Comparison of ENCODE assay signal across 12 cellular contexts in the genomic region with DNA sequence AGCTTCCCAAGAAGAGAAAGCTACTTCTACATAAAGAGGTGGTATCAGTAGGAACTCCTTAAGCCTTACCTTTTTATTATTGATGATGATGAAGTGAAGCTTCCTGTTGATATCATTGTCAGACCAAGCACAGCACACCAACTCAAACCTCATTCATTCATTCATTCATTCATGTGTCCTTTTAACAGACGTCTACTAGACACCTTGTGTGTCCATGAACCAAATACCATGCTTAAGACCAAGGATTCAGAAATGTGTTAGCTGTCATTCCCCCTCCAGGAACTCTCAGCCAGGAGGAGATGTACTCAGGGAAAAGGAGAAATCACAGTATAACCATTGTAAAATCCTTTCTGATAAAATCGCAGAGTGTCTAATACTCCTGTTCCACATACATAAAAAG.
DNase-seq lines count a peak whose midpoint lies in the region; ATAC-seq, FAIRE-seq and TF ChIP-seq lines count a peak whose summit lies in the region.
"Had no signal": no experiment of that assay in that cellular context is flagged by ENCODE, and none has a peak within 500 bp of the region (broad histone marks: within the 10 kb centered on the region; RNA-seq: fewer than 3 reads in every experiment).

No MANE protein-coding gene starts in this region.

- H3K9ac ChIP-seq in HUES64 (ENCODE audit: low read depth, low read length) (no peak overlapping the region), muscle layer of colon (ENCODE audit: low read length) (no peak overlapping the region), subcutaneous abdominal adipose tissue (ENCODE audit: low read length in 5 of 5) (peak overlapping the region in 4 of 5 donors; percentile 57 to 73 (median 60))

- H3K36me3 ChIP-seq in HUES64 (ENCODE audit: insufficient read depth, low read length) (no peaks in the 10 kb centered on the region), muscle layer of colon (ENCODE audit: insufficient read depth, low read length) (no peaks in the 10 kb centered on the region), subcutaneous abdominal adipose tissue (ENCODE audit: control insufficient read depth in 5 of 5, insufficient read depth in 5 of 5, low read length in 5 of 5) (no peaks in the 10 kb centered on the region), MG63 (no peaks in the 10 kb centered on the region)

- no peak for ATAC-seq in HG03565 (IDR thresholded peaks at IDR 0.05; ENCODE audit: unreplicated experiment)
- ATAC-seq: activated naive CD4-positive, alpha-beta T cell treated with anti-CD3 and anti-CD28 coated beads, Interleukin-2, amount 50 U/mL, for 72 hours; T-cell had no signal

- H3K27ac ChIP-seq in HUES64 (ENCODE audit: low read depth, low read length) = peak overlapping the region; percentile 36
- peak overlapping the region; percentile 62 to 93 for H3K27ac ChIP-seq in coronary artery
- H3K27ac ChIP-seq in muscle layer of colon (ENCODE audit: low read depth, low read length) = peak overlapping the region; percentile 64
- H3K27ac ChIP-seq in subcutaneous abdominal adipose tissue (ENCODE audit: low read depth, low read length) = peak overlapping the region; percentile 95

- no peak for TF ChIP-seq CTCF in coronary artery (IDR thresholded peaks at IDR 0.05)

- H3K9me3 ChIP-seq in HUES64 (ENCODE audit: insufficient read depth, low read depth, low read length) = no peaks in the 10 kb centered on the region
- H3K9me3 ChIP-seq in muscle layer of colon (ENCODE audit: low read length) = no peaks in the 10 kb centered on the region
- H3K9me3 ChIP-seq in subcutaneous abdominal adipose tissue (ENCODE audit: control insufficient read depth in 5 of 5, low read length in 5 of 5) = no peaks in the 10 kb centered on the region
- no peaks in the 10 kb centered on the region for H3K9me3 ChIP-seq in MG63

- 91% methylated on average over 1 of the region's 2 CpGs for WGBS in HUES64

- FAIRE-seq in RCC 7860 (lab: Jason Lieb, UNC) = no peak

- no peaks in the 10 kb centered on the region for H3K27me3 ChIP-seq in HUES64 (ENCODE audit: insufficient read depth, low read length)
- no peaks in the 10 kb centered on the region for H3K27me3 ChIP-seq in muscle layer of colon (ENCODE audit: control insufficient read depth in 1 of 2, insufficient read depth in 2 of 2, low read length in 2 of 2)
- no peaks in the 10 kb centered on the region for H3K27me3 ChIP-seq in subcutaneous abdominal adipose tissue (ENCODE audit: control insufficient read depth in 5 of 5, insufficient read depth in 4 of 5, low read length in 5 of 5)
- H3K27me3 ChIP-seq in MG63 = no peaks in the 10 kb centered on the region

- peaks cover 34% of the 10 kb centered on the region for H3K4me1 ChIP-seq in HUES64 (ENCODE audit: insufficient read depth, low read length)
- H3K4me1 ChIP-seq in muscle layer of colon (ENCODE audit: insufficient read depth, low read length) = peaks cover 34% of the 10 kb centered on the region
- peaks cover 7 to 56% (median 34%) of the 10 kb centered on the region in 5 donors for H3K4me1 ChIP-seq in subcutaneous abdominal adipose tissue (ENCODE audit: control insufficient read depth in 5 of 5, insufficient read depth in 5 of 5, low read length in 5 of 5)

- H3K4me3 ChIP-seq in HUES64 (ENCODE audit: low read length) (no peak overlapping the region), coronary artery (peak overlapping the region; percentile 45), muscle layer of colon (ENCODE audit: low read depth in 1 of 2, low read length in 2 of 2) (peak overlapping the region in 1 of 2 donors; percentile 15), subcutaneous abdominal adipose tissue (ENCODE audit: low read depth in 1 of 5, low read length in 5 of 5) (peak overlapping the region in 3 of 5 donors; percentile 1 to 22 (median 14)), MG63 (no peak overlapping the region)

- DNase-seq in coronary artery (ENCODE audit: low spot score) = no peak
- DNase-seq in RCC 7860 (ENCODE audit: low spot score) = no peak
- no peak for DNase-seq in cortex of kidney (lab: John Stamatoyannopoulos, UW)
- DNase-seq in MG63 = no peak
- DNase-seq: activated CD4-positive, alpha-beta memory T cell treated with anti-CD3 and anti-CD28 coated beads, Interleukin-2, amount 10 ng/mL, durations not matched to agents 7 days and 5 days; NCI-H526 treated with DMSO at 0.1 percent for 48 hours had no signal

Comparison
In these comparisons a context has a peak if more than half of its experiments do, and no peak if none do; other contexts are left out.
1. H3K27ac ChIP-seq: peak in every context shown above with its lines; median percentile 95 in subcutaneous abdominal adipose tissue; 78 in coronary artery; 64 in muscle layer of colon; 36 in HUES64.
2. H3K4me3 ChIP-seq: peak in coronary artery (single experiment) and subcutaneous abdominal adipose tissue (3 of 5); none in HUES64 (single experiment) and MG63 (single experiment).
3. H3K9ac ChIP-seq: peak in subcutaneous abdominal adipose tissue (4 of 5); none in HUES64 (single experiment) and muscle layer of colon (single experiment).